In genomic region chr1:7490576-7490975, GRCh38 we compare ENCODE assay signal across 25 cellular contexts.
A peak's percentile ranks its signal among the peaks of the same experiment; 100 is the strongest.
DNase-seq lines count a peak whose midpoint lies in the region; ATAC-seq and TF ChIP-seq lines count a peak whose summit lies in the region.
"Had no signal": no experiment of that assay in that cellular context is flagged by ENCODE, and none has a peak within 500 bp of the region (broad histone marks: within the 10 kb centered on the region; RNA-seq: fewer than 3 reads in every experiment).

No MANE protein-coding gene starts in this region.

- peak overlapping the region; percentile 43 for H3K27ac Mint-ChIP-seq in WTC11
- H3K27ac Mint-ChIP-seq: activated T-cell treated with anti-CD3 and anti-CD28 coated beads, Interleukin-2, amount 50 U/mL, for 24 hours; immature natural killer cell; neural progenitor cell had no signal

- H3K27me3 ChIP-seq in mesenchymal stem cell (ENCODE audit: control insufficient read depth in 1 of 2, insufficient read depth in 1 of 2, low read length in 2 of 2) (peaks cover 0 to 19% of the 10 kb centered on the region in 2 experiments), ascending aorta (no peaks in the 10 kb centered on the region)
- H3K27me3 ChIP-seq: neural progenitor cell, SJSA1, uterus had no signal

- H3K9me3 Mint-ChIP-seq in WTC11, result peaks cover 11% of the 10 kb centered on the region
- H3K9me3 Mint-ChIP-seq: activated T-cell treated with anti-CD3 and anti-CD28 coated beads, Interleukin-2, amount 50 U/mL, for 24 hours; immature natural killer cell had no signal

- 96% methylated on average over 10 of the region's 10 CpGs for WGBS in mesenchymal stem cell

- H3K14ac ChIP-seq in mesenchymal stem cell (ENCODE audit: low read length in 2 of 2), result no peak overlapping the region

- no peak overlapping the region for H3K4ac ChIP-seq in mesenchymal stem cell (ENCODE audit: low read depth in 1 of 2, low read length in 2 of 2)

- no peak overlapping the region for H3K4me2 ChIP-seq in mesenchymal stem cell (ENCODE audit: low read length, poor library complexity, severe bottlenecking)
- H3K4me2 ChIP-seq: KMS-11, neural progenitor cell had no signal

- H3K23ac ChIP-seq in mesenchymal stem cell (ENCODE audit: low read length in 2 of 2), result no peak overlapping the region

- POLR2A ChIA-PET in WTC11 (lab: Charles Lee), result no interaction called here

- no peak for TF ChIP-seq CTCF in WTC11 (IDR thresholded peaks at IDR 0.05)
- no peak for TF ChIP-seq CTCF in ascending aorta (IDR thresholded peaks at IDR 0.05)

- no peak overlapping the region for H4K8ac ChIP-seq in mesenchymal stem cell (ENCODE audit: low read length)

- H2BK120ac ChIP-seq in mesenchymal stem cell (ENCODE audit: low read depth, low read length), result no peak overlapping the region

- H3K4me3 Mint-ChIP-seq in WTC11, result no peak overlapping the region
- H3K4me3 Mint-ChIP-seq: activated T-cell treated with anti-CD3 and anti-CD28 coated beads, Interleukin-2, amount 50 U/mL, for 24 hours; immature natural killer cell; neural progenitor cell had no signal

- H2BK12ac ChIP-seq in mesenchymal stem cell (ENCODE audit: low read length in 2 of 2), result peak overlapping the region in 1 of 2 experiments; percentile 15

- H3K79me1 ChIP-seq in mesenchymal stem cell (replicated peaks; ENCODE audit: low read length, poor library complexity, severe bottlenecking), result no peaks in the 10 kb centered on the region

- H4K91ac ChIP-seq in mesenchymal stem cell (ENCODE audit: low read length), result no peak overlapping the region

- H3K9me3 ChIP-seq in mesenchymal stem cell (ENCODE audit: control insufficient read depth, low read length), result no peaks in the 10 kb centered on the region
- no peaks in the 10 kb centered on the region for H3K9me3 ChIP-seq in ascending aorta
- H3K9me3 ChIP-seq: SJSA1, uterus had no signal

- H3K4me1 ChIP-seq in mesenchymal stem cell (ENCODE audit: control insufficient read depth, insufficient read depth, low read depth, low read length), result peaks cover 2% of the 10 kb centered on the region
- H3K4me1 ChIP-seq in ascending aorta, result no peaks in the 10 kb centered on the region
- H3K4me1 ChIP-seq: SJSA1, uterus had no signal

- intact Hi-C loops in left cardiac atrium (cut with DNase I) (no loop called here), cardiac septum (cut with DNase I) (no loop called here), ascending aorta (cut with DNase I) (no loop called here)

- no peak overlapping the region for H2AFZ ChIP-seq in mesenchymal stem cell (ENCODE audit: low read depth, low read length)
- H2AFZ ChIP-seq: neural progenitor cell had no signal

- H2AK5ac ChIP-seq in mesenchymal stem cell (ENCODE audit: low read length, severe bottlenecking), result no peak overlapping the region

- no peaks in the 10 kb centered on the region for H3K36me3 ChIP-seq in mesenchymal stem cell (ENCODE audit: control insufficient read depth in 1 of 2, insufficient read depth in 2 of 2, low read depth in 1 of 2, low read length in 2 of 2)
- no peaks in the 10 kb centered on the region for H3K36me3 ChIP-seq in ascending aorta
- H3K36me3 ChIP-seq: neural progenitor cell, SJSA1, uterus had no signal

- ATAC-seq in left cardiac atrium (no peak), WTC11 (no peak)
- ATAC-seq: esophagus mucosa had no signal

- H3K36me3 Mint-ChIP-seq in WTC11, result no peaks in the 10 kb centered on the region
- H3K36me3 Mint-ChIP-seq: immature natural killer cell, neural progenitor cell had no signal

- CTCF ChIA-PET in WTC11 (lab: Charles Lee), result no interaction called here

- H3K9ac ChIP-seq in mesenchymal stem cell (ENCODE audit: low read length), result peak overlapping the region; percentile 73
- H3K9ac ChIP-seq: KMS-11, neural progenitor cell had no signal

- no peaks in the 10 kb centered on the region for H3K27me3 Mint-ChIP-seq in WTC11 (ENCODE audit: low read depth)

- H3K27ac ChIP-seq in mesenchymal stem cell (ENCODE audit: low read length, poor library complexity, severe bottlenecking) (no peak overlapping the region), ascending aorta (peak overlapping the region in 1 of 2 donors; percentile 51)
- H3K27ac ChIP-seq: KMS-11, neural progenitor cell, SJSA1 had no signal

- no peak overlapping the region for H3K18ac ChIP-seq in mesenchymal stem cell (ENCODE audit: low read depth in 1 of 2, low read length in 2 of 2)

- DNase-seq in left cardiac atrium (peak; percentile 15), cardiac septum (ENCODE audit: low spot score) (no peak), WTC11 (ENCODE audit: low spot score) (no peak), mesenchymal stem cell (no peak), ascending aorta (ENCODE audit: low spot score in 2 of 2) (no peak), NCI-H1930 (lab: John Stamatoyannopoulos, UW) (no peak), amygdala (lab: John Stamatoyannopoulos, UW) (no peak), cerebellar cortex (ENCODE audit: low spot score) (no peak)
- DNase-seq: activated CD4-positive, alpha-beta T cell treated with anti-CD3 and anti-CD28 coated beads for 4 hours; activated gamma-delta T cell treated with Interleukin-2 at 50 U/mL for 16 hours; activated T-cell treated with anti-CD3 and anti-CD28 coated beads, Interleukin-2, amount 50 U/mL, for 24 hours; C1 segment of cervical spinal cord; foreskin melanocyte; H7; hippocampal formation; immature natural killer cell; left ventricle myocardium superior; MV-4-11; T-helper 1 cell; uterus had no signal

- no peak overlapping the region for H2BK5ac ChIP-seq in mesenchymal stem cell (ENCODE audit: low read depth, low read length, poor library complexity, severe bottlenecking)

- H3K4me3 ChIP-seq in mesenchymal stem cell (ENCODE audit: insufficient read depth in 1 of 2, low read depth in 1 of 2, low read length in 2 of 2), result no peak overlapping the region
- H3K4me3 ChIP-seq in ascending aorta, result no peak overlapping the region
- H3K4me3 ChIP-seq: coronary artery, neural progenitor cell, SJSA1, uterus had no signal

- H2BK15ac ChIP-seq in mesenchymal stem cell (ENCODE audit: low read depth, poor library complexity, severe bottlenecking), result no peak overlapping the region

- peaks cover 17% of the 10 kb centered on the region for H3K4me1 Mint-ChIP-seq in WTC11
- H3K4me1 Mint-ChIP-seq: immature natural killer cell had no signal

TF ChIP-seq in WTC11, 78 proteins besides CTCF, POLR2A, EP300 and RAD21:
- TF ChIP-seq ATF1 (CRISPR knock-in tag; IDR thresholded peaks at IDR 0.05), result no peak
